In the genomic region with DNA sequence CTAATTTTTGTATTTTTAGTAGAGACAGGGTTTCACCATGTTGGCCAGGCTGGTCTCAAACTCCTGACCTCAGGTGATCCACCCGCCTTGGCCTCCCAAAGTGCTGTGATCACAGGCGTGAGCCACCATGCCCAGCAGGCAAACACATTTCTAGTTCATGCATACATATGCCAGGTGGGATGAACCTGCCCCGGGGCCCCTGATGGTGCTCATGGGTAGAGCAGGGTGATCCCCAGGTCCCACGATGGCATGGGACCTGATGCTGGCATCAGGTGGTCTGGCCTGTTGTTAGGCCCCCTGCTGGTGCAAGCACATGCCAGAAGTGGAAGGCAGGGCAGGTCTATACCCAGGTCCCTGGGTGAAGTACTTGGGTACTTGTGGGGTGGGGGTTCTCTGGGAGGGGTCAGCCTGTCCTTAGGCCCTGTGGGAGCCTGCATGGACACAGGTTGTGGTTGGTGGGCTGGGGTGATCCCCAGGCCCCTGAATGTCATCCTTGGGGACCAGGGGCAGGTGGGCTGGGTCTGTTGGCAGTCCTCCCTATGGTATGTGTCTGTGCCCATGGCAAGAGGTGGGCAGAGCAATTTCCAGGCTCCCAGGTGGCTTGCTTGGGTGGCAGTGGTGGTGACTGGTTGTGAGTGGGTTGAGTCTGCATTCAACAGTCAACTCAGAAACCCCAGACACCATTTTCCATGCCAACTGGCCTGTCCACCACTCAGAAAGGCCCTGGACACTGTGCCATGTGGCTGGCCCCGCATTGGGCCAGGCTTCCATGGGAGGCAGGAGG, we compare ENCODE assay signal across 20 cellular contexts. TPM values are rescaled to one million over a fixed set of nuclear protein-coding genes. Genes with fewer than 3 reads are reported as not detected.
"Had no signal": no experiment of that assay in that cellular context is flagged by ENCODE, and none has a peak within 500 bp of the region (broad histone marks: within the 10 kb centered on the region; RNA-seq: fewer than 3 reads in every experiment).

No MANE protein-coding gene starts in this region.

- DNase-seq: activated CD4-positive, alpha-beta T cell treated with anti-CD3 and anti-CD28 coated beads, Interleukin-2, amount 50 U/mL, for 1 hour; activated naive CD4-positive, alpha-beta T cell; brain microvascular endothelial cell; central memory CD4-positive, alpha-beta T cell; colonic mucosa; foreskin melanocyte; glutamatergic neuron; hippocampal formation; lower lobe of right lung; nephron progenitor cell; nucleus accumbens; retina; T-cell; T-helper 9 cell; testis had no signal

- H3K4me1 ChIP-seq: colonic mucosa, lower lobe of right lung had no signal

- H3K36me3 ChIP-seq: brain microvascular endothelial cell, colonic mucosa had no signal

- H3K27ac ChIP-seq: brain microvascular endothelial cell, colonic mucosa, lower lobe of right lung, testis had no signal

- ATAC-seq: lower lobe of right lung, SK-N-SH treated with all-trans-retinoic acid at 6 μM for 48 hours, T-cell had no signal

- H3K27me3 ChIP-seq: brain microvascular endothelial cell, colonic mucosa, testis had no signal

- H3K4me3 Mint-ChIP-seq: activated T-helper 1 cell treated with anti-CD3 and anti-CD28 coated beads, Interleukin-12 subunit alpha, Interleukin-12 subunit beta, Interleukin-2, Interleukin-4 antibody, amounts not matched to agents 30 ng/mL and 10 ng/mL and 1 ng/mL, durations not matched to agents 14 hours and 24 hours and 36 hours; nephron progenitor cell; T-cell; type B pancreatic cell had no signal

- H3K9me3 ChIP-seq: colonic mucosa, lower lobe of right lung, testis had no signal

- H3K9me3 Mint-ChIP-seq: activated T-helper 1 cell treated with anti-CD3 and anti-CD28 coated beads, Interleukin-12 subunit alpha, Interleukin-12 subunit beta, Interleukin-2, Interleukin-4 antibody, amounts not matched to agents 30 ng/mL and 10 ng/mL and 1 ng/mL, durations not matched to agents 14 hours and 24 hours and 36 hours; nephron progenitor cell; T-cell; type B pancreatic cell had no signal

- H3K4me3 ChIP-seq: colonic mucosa, lower lobe of right lung, testis had no signal

- H3K27me3 Mint-ChIP-seq: T-cell, type B pancreatic cell had no signal

- H3K27ac Mint-ChIP-seq: nephron progenitor cell, T-cell, type B pancreatic cell had no signal

RNA-seq across cellular contexts. Expression of a gene that starts 9.6 kb away (rescaled TPM):
- total RNA-seq: epithelial cell of proximal tubule had no signal
- polyA plus RNA-seq: keratinocyte had no signal

RNA-seq across cellular contexts. Expression of a gene that starts 49.1 kb away (rescaled TPM):
- total RNA-seq: epithelial cell of proximal tubule had no signal
